ENCODE assay signal across 9 cellular contexts in the genomic region with DNA sequence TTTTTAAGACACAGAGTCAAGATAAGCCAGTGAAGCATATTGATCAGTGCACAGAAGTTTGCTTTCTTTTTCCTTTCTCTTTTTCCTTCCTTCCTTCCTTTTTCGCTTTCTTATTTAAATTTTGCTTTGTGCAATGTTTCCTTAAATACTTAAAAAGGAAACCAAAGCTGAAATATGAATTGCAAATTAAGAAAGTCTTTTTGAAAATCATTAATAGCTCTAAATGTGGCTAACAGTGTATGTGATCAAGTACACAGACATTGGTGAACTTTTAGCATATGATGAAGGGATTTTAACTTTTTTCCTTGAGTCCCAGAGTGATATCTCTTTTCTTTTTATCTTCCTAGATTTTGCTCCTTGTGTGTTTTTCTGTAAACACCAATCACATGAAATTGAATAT.
"Had no signal": no experiment of that assay in that cellular context is flagged by ENCODE, and none has a peak within 500 bp of the region (broad histone marks: within the 10 kb centered on the region; RNA-seq: fewer than 3 reads in every experiment).

No MANE protein-coding gene starts in this region.

- H3K27ac Mint-ChIP-seq: IgD-negative memory B cell had no signal

- H3K4me2 ChIP-seq: KMS-11 had no signal

- DNase-seq: GM23248, H7, HCEC 1CT, Karpas-422, KBM-7 had no signal

- ATAC-seq: HepG2 had no signal

- H3K36me3 Mint-ChIP-seq: IgD-negative memory B cell had no signal

- H3K9ac ChIP-seq: GM23248, KMS-11 had no signal

- H3K4me3 Mint-ChIP-seq: IgD-negative memory B cell had no signal

- H3K27me3 Mint-ChIP-seq: IgD-negative memory B cell had no signal

- H3K4me3 ChIP-seq: GM23248 had no signal

- H3K27ac ChIP-seq: GM23248, HL-60, KMS-11 had no signal

- H3K4me1 Mint-ChIP-seq: IgD-negative memory B cell had no signal

- H2AFZ ChIP-seq: GM23248 had no signal
